1 cellular context compared by ENCODE assay signal in the genomic region with DNA sequence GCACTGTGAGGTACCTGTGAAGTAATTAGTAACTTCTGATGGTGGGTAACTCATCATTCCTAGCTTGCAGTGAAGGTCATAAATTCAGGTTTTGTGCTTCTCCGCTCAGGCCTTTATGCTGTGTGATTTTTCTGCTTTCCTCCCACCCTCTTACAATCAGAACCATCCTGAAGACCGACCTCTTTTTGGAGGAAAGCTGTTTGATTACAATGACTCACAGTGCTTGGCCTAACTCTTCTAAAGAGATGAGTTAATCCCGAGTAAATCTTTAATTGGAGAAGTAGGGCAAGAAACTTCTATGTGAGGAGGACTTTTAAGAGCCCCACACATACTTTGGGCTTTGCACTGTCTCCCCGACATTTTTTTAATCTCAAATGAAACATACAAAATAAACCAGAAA.
TF ChIP-seq lines count a peak whose summit lies in the region.

No MANE protein-coding gene starts in this region.

TF ChIP-seq in K562, 482 proteins besides CTCF, POLR2A, EP300 and RAD21 (continued from another document):
- TF ChIP-seq HMGN3 (IDR thresholded peaks at IDR 0.05; ENCODE audit: borderline replicate concordance, extremely low read depth, insufficient read length, low read depth, low read length) (no peak), NBN (IDR thresholded peaks at IDR 0.05; ENCODE audit: low read depth) (no peak), SP1 (CRISPR knock-in tag; IDR thresholded peaks at IDR 0.05) (no peak)
- TF ChIP-seq, protein P1, sequence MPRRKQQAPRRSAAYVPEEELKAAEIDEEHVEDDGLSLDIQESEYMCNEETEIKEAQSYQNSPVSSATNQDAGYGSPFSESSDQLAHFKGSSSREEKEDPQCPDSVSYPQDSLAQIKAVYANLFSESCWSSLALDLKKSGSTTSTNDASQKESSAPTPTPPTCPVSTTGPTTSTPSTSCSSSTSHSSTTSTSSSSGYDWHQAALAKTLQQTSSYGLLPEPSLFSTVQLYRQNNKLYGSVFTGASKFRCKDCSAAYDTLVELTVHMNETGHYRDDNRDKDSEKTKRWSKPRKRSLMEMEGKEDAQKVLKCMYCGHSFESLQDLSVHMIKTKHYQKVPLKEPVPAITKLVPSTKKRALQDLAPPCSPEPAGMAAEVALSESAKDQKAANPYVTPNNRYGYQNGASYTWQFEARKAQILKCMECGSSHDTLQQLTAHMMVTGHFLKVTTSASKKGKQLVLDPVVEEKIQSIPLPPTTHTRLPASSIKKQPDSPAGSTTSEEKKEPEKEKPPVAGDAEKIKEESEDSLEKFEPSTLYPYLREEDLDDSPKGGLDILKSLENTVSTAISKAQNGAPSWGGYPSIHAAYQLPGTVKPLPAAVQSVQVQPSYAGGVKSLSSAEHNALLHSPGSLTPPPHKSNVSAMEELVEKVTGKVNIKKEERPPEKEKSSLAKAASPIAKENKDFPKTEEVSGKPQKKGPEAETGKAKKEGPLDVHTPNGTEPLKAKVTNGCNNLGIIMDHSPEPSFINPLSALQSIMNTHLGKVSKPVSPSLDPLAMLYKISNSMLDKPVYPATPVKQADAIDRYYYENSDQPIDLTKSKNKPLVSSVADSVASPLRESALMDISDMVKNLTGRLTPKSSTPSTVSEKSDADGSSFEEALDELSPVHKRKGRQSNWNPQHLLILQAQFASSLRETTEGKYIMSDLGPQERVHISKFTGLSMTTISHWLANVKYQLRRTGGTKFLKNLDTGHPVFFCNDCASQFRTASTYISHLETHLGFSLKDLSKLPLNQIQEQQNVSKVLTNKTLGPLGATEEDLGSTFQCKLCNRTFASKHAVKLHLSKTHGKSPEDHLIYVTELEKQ (CRISPR knock-in tag; IDR thresholded peaks at IDR 0.05) = no peak
TF ChIP-seq in K562: peak in this region for 0.
